Comparison of ENCODE assay signal across 10 cellular contexts in genomic region chr19:38034153-38034835, GRCh38.
DNase-seq lines count a peak whose midpoint lies in the region; ATAC-seq and TF ChIP-seq lines count a peak whose summit lies in the region.
"Had no signal": no experiment of that assay in that cellular context is flagged by ENCODE, and none has a peak within 500 bp of the region (broad histone marks: within the 10 kb centered on the region; RNA-seq: fewer than 3 reads in every experiment).

No MANE protein-coding gene starts in this region.

- POLR2A ChIA-PET in activated B cell treated with CpG ODN at 0.5 μM for 24 hours (lab: Charles Lee) = interaction anchor here (0.6 to 9.6 kb wide), 33 partner anchors 10 to 698 kb away, joined by 3 to 192 read pairs (median 7); partner anchors contain the start of genes SIPA1L3, SPINT2 and WDR87

- no peak for TF ChIP-seq CTCF in GM13977 (IDR thresholded peaks at IDR 0.05; ENCODE audit: extremely low read depth, insufficient read depth, missing control alignments)
- TF ChIP-seq CTCF in activated B cell treated with CpG ODN at 0.5 μM for 24 hours (IDR thresholded peaks at IDR 0.05) = no peak
- no peak for TF ChIP-seq CTCF in osteoblast (IDR thresholded peaks at IDR 0.05; ENCODE audit: extremely low read depth, low read depth, low read length)

- H3K27me3 ChIP-seq in osteoblast (ENCODE audit: insufficient read depth, low read length) = no peaks in the 10 kb centered on the region

- peak; percentile 42 for DNase-seq in GM13977 (ENCODE audit: low spot score)
- peak; percentile 39 for DNase-seq in activated B cell treated with CpG ODN at 0.5 μM for 24 hours
- DNase-seq in osteoblast (ENCODE audit: insufficient read length, low spot score, missing footprints) = no peak
- no peak for DNase-seq in stimulated activated CD4-positive, alpha-beta T cell treated with anti-CD3 and anti-CD28 coated beads, Interleukin-15, amount 100 ng/mL, for 24 hours
- DNase-seq in midbrain (lab: John Stamatoyannopoulos, UW) = no peak
- no peak for DNase-seq in epidermal melanocyte (ENCODE audit: insufficient read length, low spot score)
- no peak for DNase-seq in posterior vena cava (ENCODE audit: low spot score)
- DNase-seq: cortex of kidney, HCEC 1CT had no signal

- H3K9me3 ChIP-seq in osteoblast (ENCODE audit: low read depth, low read length) = no peaks in the 10 kb centered on the region

- H3K36me3 ChIP-seq in osteoblast (ENCODE audit: insufficient read depth, low read length) = peaks cover 11% of the 10 kb centered on the region

- in situ Hi-C loops in GM13977 (cut with MboI; ENCODE audit: low pct_unique_long_range_greater_than_20kb, low sequenced_read_pairs, unreplicated experiment) = loop anchor here (25.0 kb wide), 1 partner anchor 122 kb away; the partner anchor contains the start of genes SIPA1L3 and WDR87

- H3K4me1 ChIP-seq in osteoblast (ENCODE audit: insufficient read depth, low read length) = peaks cover 67% of the 10 kb centered on the region

- peak; percentile 51 for ATAC-seq in activated B cell treated with CpG ODN at 0.5 μM for 24 hours (ENCODE audit: low read depth)

- H3K9me3 Mint-ChIP-seq in IgD-negative memory B cell (peaks cover 0 to 6% (median 2%) of the 10 kb centered on the region in 3 donors), activated B cell treated with CpG ODN at 0.5 μM for 24 hours (peaks cover 4% of the 10 kb centered on the region)

- H3K79me2 ChIP-seq in osteoblast (ENCODE audit: insufficient read depth, low read length) = peaks cover 65% of the 10 kb centered on the region

- peak overlapping the region; percentile 97 for H3K27ac ChIP-seq in osteoblast (ENCODE audit: low read depth, low read length)

- H3K27ac Mint-ChIP-seq in IgD-negative memory B cell (peak overlapping the region; percentile 95 to 99 (median 98)), activated B cell treated with CpG ODN at 0.5 μM for 24 hours (peak overlapping the region; percentile 98)

- H3K4me3 Mint-ChIP-seq in IgD-negative memory B cell (peak overlapping the region; percentile 38 to 89 (median 84)), activated B cell treated with CpG ODN at 0.5 μM for 24 hours (peak overlapping the region; percentile 79)

- H3K36me3 Mint-ChIP-seq in IgD-negative memory B cell (peaks cover 10% of the 10 kb centered on the region), activated B cell treated with CpG ODN at 0.5 μM for 24 hours (ENCODE audit: low read depth) (peaks cover 36% of the 10 kb centered on the region)

- CTCF ChIA-PET in activated B cell treated with CpG ODN at 0.5 μM for 24 hours (lab: Charles Lee) = interaction anchor here (0.9 to 4.7 kb wide), 12 partner anchors 10 to 135 kb away, joined by 3 to 43 read pairs (median 6); partner anchors contain the start of genes SIPA1L3 and WDR87

- intact Hi-C loops in activated B cell treated with CpG ODN at 0.5 μM for 24 hours (cut with micrococcal nuclease) = loop anchor here (1.0 kb wide), 4 partner anchors 12 to 127 kb away; partner anchors contain the start of gene SIPA1L3
- intact Hi-C loops in posterior vena cava (cut with DNase I) = no loop called here

- H3K27me3 Mint-ChIP-seq in IgD-negative memory B cell = no peaks in the 10 kb centered on the region
- H3K27me3 Mint-ChIP-seq in activated B cell treated with CpG ODN at 0.5 μM for 24 hours = no peaks in the 10 kb centered on the region

- peak overlapping the region; percentile 40 for H3K4me2 ChIP-seq in osteoblast (ENCODE audit: insufficient read depth, low read length)

- H4K20me1 ChIP-seq in osteoblast (ENCODE audit: insufficient read depth, low read length) = no peaks in the 10 kb centered on the region

- peaks cover 46 to 51% (median 47%) of the 10 kb centered on the region in 3 donors for H3K4me1 Mint-ChIP-seq in IgD-negative memory B cell
- peaks cover 81% of the 10 kb centered on the region for H3K4me1 Mint-ChIP-seq in activated B cell treated with CpG ODN at 0.5 μM for 24 hours

- no peak overlapping the region for H3K4me3 ChIP-seq in osteoblast (ENCODE audit: insufficient read depth, low read length)

- H2AFZ ChIP-seq in osteoblast (ENCODE audit: low read length) = no peak overlapping the region

Comparison
In these comparisons a context has a peak if more than half of its experiments do, and no peak if none do; other contexts are left out.
1. DNase-seq: peak in GM13977 (single experiment) and activated B cell treated with CpG ODN at 0.5 μM for 24 hours (single experiment); none in osteoblast (single experiment), stimulated activated CD4-positive, alpha-beta T cell treated with anti-CD3 and anti-CD28 coated beads, Interleukin-15, amount 100 ng/mL, for 24 hours (single experiment), midbrain (single experiment), epidermal melanocyte (single experiment) and posterior vena cava (single experiment).